ENCODE assay signal across 23 cellular contexts in genomic region chr1:41566969-41567368, GRCh38.
"Had no signal": no experiment of that assay in that cellular context is flagged by ENCODE, and none has a peak within 500 bp of the region (broad histone marks: within the 10 kb centered on the region; RNA-seq: fewer than 3 reads in every experiment).

No MANE protein-coding gene starts in this region.

- H3K4me1 Mint-ChIP-seq: neural progenitor cell had no signal

- H3K27ac Mint-ChIP-seq: activated naive CD4-positive, alpha-beta T cell treated with anti-CD3 and anti-CD28 coated beads for 36 hours; natural killer cell; neural progenitor cell had no signal

- H3K27me3 Mint-ChIP-seq: stimulated activated naive CD8-positive, alpha-beta T cell treated with anti-CD3 and anti-CD28 coated beads, Interleukin-15, amount 100 ng/mL, for 72 hours had no signal

- H3K27ac ChIP-seq: epithelial cell of prostate, esophagus squamous epithelium, left lung, lower lobe of right lung, neural progenitor cell, parathyroid adenoma, thyroid gland, upper lobe of left lung, vagina, VCaP had no signal

- H3K9me3 Mint-ChIP-seq: activated naive CD4-positive, alpha-beta T cell treated with anti-CD3 and anti-CD28 coated beads for 36 hours; natural killer cell; neural progenitor cell; stimulated activated naive CD8-positive, alpha-beta T cell treated with anti-CD3 and anti-CD28 coated beads, Interleukin-15, amount 100 ng/mL, for 72 hours had no signal

- H3K4me1 ChIP-seq: esophagus squamous epithelium, left lung, lower lobe of right lung, parathyroid adenoma, thyroid gland, upper lobe of left lung, vagina had no signal

- H3K4me3 ChIP-seq: esophagus squamous epithelium, left lung, lower lobe of right lung, neural progenitor cell, thyroid gland, upper lobe of left lung, vagina had no signal

- DNase-seq: activated CD4-positive, alpha-beta T cell treated with anti-CD3 and anti-CD28 coated beads for 4 hours; activated CD4-positive, alpha-beta T cell treated with anti-CD3 and anti-CD28 coated beads, Interleukin-2, amount 50 U/mL, for 4 hours; activated naive CD4-positive, alpha-beta T cell treated with anti-CD3 and anti-CD28 coated beads for 36 hours; activated T-cell treated with anti-CD3 and anti-CD28 coated beads for 4 hours; dermis blood vessel endothelial cell; effector CD4-positive, alpha-beta T cell; esophagus squamous epithelium; foreskin melanocyte; left lung; lower lobe of right lung; mesendoderm; natural killer cell; occipital lobe; right cardiac atrium; stimulated activated CD4-positive, alpha-beta T cell treated with anti-CD3 and anti-CD28 coated beads, Interleukin-2, amount 100 ng/mL, for 48 hours; stimulated activated naive CD8-positive, alpha-beta T cell treated with anti-CD3 and anti-CD28 coated beads, Interleukin-15, amount 100 ng/mL, for 72 hours; thyroid gland; upper lobe of left lung had no signal

- H3K27me3 ChIP-seq: esophagus squamous epithelium, left lung, thyroid gland, upper lobe of left lung, vagina had no signal

- H3K9me3 ChIP-seq: esophagus squamous epithelium, left lung, lower lobe of right lung, thyroid gland, upper lobe of left lung, vagina had no signal

- ATAC-seq: left lung; lower lobe of right lung; natural killer cell; right cardiac atrium; stimulated activated naive CD8-positive, alpha-beta T cell treated with anti-CD3 and anti-CD28 coated beads, Interleukin-15, amount 100 ng/mL, for 72 hours had no signal

- H3K9ac ChIP-seq: neural progenitor cell, parathyroid adenoma had no signal

- H3K36me3 ChIP-seq: lower lobe of right lung, neural progenitor cell, thyroid gland, vagina had no signal

- H3K36me3 Mint-ChIP-seq: natural killer cell, neural progenitor cell had no signal

- H3K4me3 Mint-ChIP-seq: activated naive CD4-positive, alpha-beta T cell treated with anti-CD3 and anti-CD28 coated beads for 36 hours; natural killer cell; neural progenitor cell; stimulated activated naive CD8-positive, alpha-beta T cell treated with anti-CD3 and anti-CD28 coated beads, Interleukin-15, amount 100 ng/mL, for 72 hours had no signal
